14 cellular contexts compared by ENCODE assay signal in the genomic region with DNA sequence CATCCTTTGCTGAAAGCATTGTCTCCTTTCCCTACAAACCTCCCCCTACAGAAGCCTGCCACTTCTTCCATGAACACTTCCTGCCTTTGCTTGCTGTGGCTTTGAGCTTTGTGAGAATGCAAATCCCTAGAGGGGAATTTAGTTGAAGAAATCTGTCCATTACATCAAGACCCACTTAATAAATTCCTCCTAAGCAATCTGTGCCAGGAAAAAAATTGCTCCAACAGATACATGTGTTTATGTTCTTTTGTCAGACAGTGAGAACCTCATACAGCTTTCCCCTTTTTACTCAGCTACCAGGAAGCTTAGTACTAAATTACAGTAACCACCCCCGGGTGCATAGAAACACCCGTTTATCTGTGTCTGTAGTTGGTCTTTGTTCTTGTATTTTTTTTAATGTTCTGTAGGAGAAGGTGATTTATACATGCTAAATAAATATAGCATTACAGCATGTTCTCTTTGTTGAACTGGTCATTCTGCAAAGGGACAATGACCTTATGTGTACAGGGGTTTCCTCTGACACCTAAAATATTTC. TPM values are rescaled to one million over a fixed set of nuclear protein-coding genes. Genes with fewer than 3 reads are reported as not detected.
DNase-seq lines count a peak whose midpoint lies in the region; ATAC-seq lines count a peak whose summit lies in the region.
"Had no signal": no experiment of that assay in that cellular context is flagged by ENCODE, and none has a peak within 500 bp of the region (broad histone marks: within the 10 kb centered on the region; RNA-seq: fewer than 3 reads in every experiment).

No MANE protein-coding gene starts in this region.

- peaks cover 25% of the 10 kb centered on the region for H3K27me3 Mint-ChIP-seq in stimulated activated naive CD8-positive, alpha-beta T cell treated with anti-CD3 and anti-CD28 coated beads, Interleukin-15, amount 100 ng/mL, for 72 hours
- H3K27me3 Mint-ChIP-seq in activated CD8-positive, alpha-beta T cell treated with anti-CD3 and anti-CD28 coated beads, Interleukin-2, amount 10 ng/mL, durations not matched to agents 7 days and 5 days (ENCODE audit: low read depth): peaks cover 21% of the 10 kb centered on the region

- POLR2A ChIA-PET in activated CD8-positive, alpha-beta T cell treated with anti-CD3 and anti-CD28 coated beads, Interleukin-2, amount 10 ng/mL, durations not matched to agents 7 days and 5 days (lab: Charles Lee): no interaction called here

- H3K4me3 Mint-ChIP-seq in stimulated activated naive CD8-positive, alpha-beta T cell treated with anti-CD3 and anti-CD28 coated beads, Interleukin-15, amount 100 ng/mL, for 72 hours: peak overlapping the region in 1 of 2 donors; percentile 19
- no peak overlapping the region for H3K4me3 Mint-ChIP-seq in activated CD8-positive, alpha-beta T cell treated with anti-CD3 and anti-CD28 coated beads, Interleukin-2, amount 10 ng/mL, durations not matched to agents 7 days and 5 days
- H3K4me3 Mint-ChIP-seq: activated T-cell treated with anti-CD3 and anti-CD28 coated beads, Interleukin-2, amount 50 U/mL, for 24 hours; CD8-positive, alpha-beta T cell; naive B cell had no signal

- no peaks in the 10 kb centered on the region for H3K9me3 Mint-ChIP-seq in stimulated activated naive CD8-positive, alpha-beta T cell treated with anti-CD3 and anti-CD28 coated beads, Interleukin-15, amount 100 ng/mL, for 72 hours
- no peaks in the 10 kb centered on the region for H3K9me3 Mint-ChIP-seq in activated CD8-positive, alpha-beta T cell treated with anti-CD3 and anti-CD28 coated beads, Interleukin-2, amount 10 ng/mL, durations not matched to agents 7 days and 5 days (ENCODE audit: insufficient read depth)
- H3K9me3 Mint-ChIP-seq: activated T-cell treated with anti-CD3 and anti-CD28 coated beads, Interleukin-2, amount 50 U/mL, for 24 hours; CD8-positive, alpha-beta T cell had no signal

- H3K36me3 Mint-ChIP-seq in activated CD8-positive, alpha-beta T cell treated with anti-CD3 and anti-CD28 coated beads, Interleukin-2, amount 10 ng/mL, durations not matched to agents 7 days and 5 days (ENCODE audit: low read depth): no peaks in the 10 kb centered on the region
- H3K36me3 Mint-ChIP-seq: CD8-positive, alpha-beta T cell; naive B cell had no signal

- H3K4me1 Mint-ChIP-seq in stimulated activated naive CD8-positive, alpha-beta T cell treated with anti-CD3 and anti-CD28 coated beads, Interleukin-15, amount 100 ng/mL, for 72 hours: peaks cover 6% of the 10 kb centered on the region
- H3K4me1 Mint-ChIP-seq in activated CD8-positive, alpha-beta T cell treated with anti-CD3 and anti-CD28 coated beads, Interleukin-2, amount 10 ng/mL, durations not matched to agents 7 days and 5 days (ENCODE audit: low read depth): no peaks in the 10 kb centered on the region
- H3K4me1 Mint-ChIP-seq: naive B cell had no signal

- CTCF ChIA-PET in activated CD8-positive, alpha-beta T cell treated with anti-CD3 and anti-CD28 coated beads, Interleukin-2, amount 10 ng/mL, durations not matched to agents 7 days and 5 days (lab: Charles Lee): interaction anchor here (1.2 to 2.2 kb wide), 3 partner anchors 16 to 288 kb away, joined by 3 to 9 read pairs (median 6); no protein-coding TSS in a partner anchor

- no peak for DNase-seq in stimulated activated naive CD8-positive, alpha-beta T cell treated with anti-CD3 and anti-CD28 coated beads, Interleukin-15, amount 100 ng/mL, for 72 hours
- no peak for DNase-seq in stimulated activated naive CD8-positive, alpha-beta T cell treated with anti-CD3 and anti-CD28 coated beads, Interleukin-15, Interleukin-2, amounts not matched to agents 100 U/mL and 50 U/mL, for 24 hours
- DNase-seq in SK-MEL-5 (ENCODE audit: low read depth, low spot score) (peak; percentile 71), fibroblast of the conjunctiva (ENCODE audit: low read depth) (peak; percentile 36), RKO (ENCODE audit: low spot score) (no peak)
- no peak for DNase-seq in activated CD8-positive, alpha-beta T cell treated with anti-CD3 and anti-CD28 coated beads, Interleukin-2, amount 10 ng/mL, durations not matched to agents 7 days and 5 days
- DNase-seq: activated T-cell treated with anti-CD3 and anti-CD28 coated beads, Interleukin-2, amount 50 U/mL, for 24 hours; CD8-positive, alpha-beta T cell; dorsolateral prefrontal cortex; gastrocnemius medialis; naive B cell; WERI-Rb-1 had no signal

- ATAC-seq in stimulated activated naive CD8-positive, alpha-beta T cell treated with anti-CD3 and anti-CD28 coated beads, Interleukin-15, amount 100 ng/mL, for 72 hours: peak; percentile 71
- no peak for ATAC-seq in stimulated activated naive CD8-positive, alpha-beta T cell treated with anti-CD3 and anti-CD28 coated beads, Interleukin-15, Interleukin-2, amounts not matched to agents 100 U/mL and 50 U/mL, for 24 hours
- ATAC-seq in HG03196 (IDR thresholded peaks at IDR 0.05; ENCODE audit: unreplicated experiment) (no peak), HG03469 (IDR thresholded peaks at IDR 0.05; ENCODE audit: unreplicated experiment) (no peak)
- ATAC-seq in activated CD8-positive, alpha-beta T cell treated with anti-CD3 and anti-CD28 coated beads, Interleukin-2, amount 10 ng/mL, durations not matched to agents 7 days and 5 days: no peak
- ATAC-seq: CD8-positive, alpha-beta T cell; gastrocnemius medialis had no signal

- peak overlapping the region in 1 of 2 donors; percentile 8 for H3K27ac Mint-ChIP-seq in stimulated activated naive CD8-positive, alpha-beta T cell treated with anti-CD3 and anti-CD28 coated beads, Interleukin-15, amount 100 ng/mL, for 72 hours
- no peak overlapping the region for H3K27ac Mint-ChIP-seq in activated CD8-positive, alpha-beta T cell treated with anti-CD3 and anti-CD28 coated beads, Interleukin-2, amount 10 ng/mL, durations not matched to agents 7 days and 5 days
- H3K27ac Mint-ChIP-seq: activated T-cell treated with anti-CD3 and anti-CD28 coated beads, Interleukin-2, amount 50 U/mL, for 24 hours; CD8-positive, alpha-beta T cell had no signal

- in situ Hi-C loops in SK-MEL-5 (cut with HindIII; ENCODE audit: low pct_unique_long_range_greater_than_20kb, low sequenced_read_pairs): no loop called here

RNA-seq across cellular contexts. Expression of a gene that starts 43.9 kb away (rescaled TPM):
- total RNA-seq in SK-MEL-5 (2014; rRNA removed; shearing (Covaris generic)): 21.8 and 22.1 TPM in 2 replicates
- polyA plus RNA-seq in SK-MEL-5 (2015; cell fraction: cytosol; rRNA removed): 12.5 and 20.5 TPM in 2 replicates
- 68.1 and 109 TPM in 2 replicates for polyA plus RNA-seq in SK-MEL-5 (2015; cell fraction: nucleus; rRNA removed)
- total RNA-seq in activated CD8-positive, alpha-beta T cell treated with anti-CD3 and anti-CD28 coated beads, Interleukin-2, amount 10 ng/mL, durations not matched to agents 7 days and 5 days: not detected
- total RNA-seq: CD8-positive, alpha-beta T cell had no signal

Comparison
In these comparisons a context has a peak if more than half of its experiments do, and no peak if none do; other contexts are left out.
1. DNase-seq: peak in SK-MEL-5 (single experiment) and fibroblast of the conjunctiva (single experiment); none in stimulated activated naive CD8-positive, alpha-beta T cell treated with anti-CD3 and anti-CD28 coated beads, Interleukin-15, amount 100 ng/mL, for 72 hours (0 of 2), stimulated activated naive CD8-positive, alpha-beta T cell treated with anti-CD3 and anti-CD28 coated beads, Interleukin-15, Interleukin-2, amounts not matched to agents 100 U/mL and 50 U/mL, for 24 hours (single experiment), activated CD8-positive, alpha-beta T cell treated with anti-CD3 and anti-CD28 coated beads, Interleukin-2, amount 10 ng/mL, durations not matched to agents 7 days and 5 days (single experiment) and RKO (single experiment).
2. RNA of a gene that starts 43.9 kb away (total RNA-seq): 21.8 to 22.1 TPM in SK-MEL-5; not detected in activated CD8-positive, alpha-beta T cell treated with anti-CD3 and anti-CD28 coated beads, Interleukin-2, amount 10 ng/mL, durations not matched to agents 7 days and 5 days; every median in the first group is over 10 times any median in the second.